ENCODE assay signal across 13 cellular contexts in genomic region chr13:43473437-43473836, GRCh38.
DNase-seq lines count a peak whose midpoint lies in the region; TF ChIP-seq lines count a peak whose summit lies in the region.
"Had no signal": no experiment of that assay in that cellular context is flagged by ENCODE, and none has a peak within 500 bp of the region (broad histone marks: within the 10 kb centered on the region; RNA-seq: fewer than 3 reads in every experiment).

No MANE protein-coding gene starts in this region.

- H3K27me3 ChIP-seq in dorsolateral prefrontal cortex: no peaks in the 10 kb centered on the region

- TF ChIP-seq CTCF in dorsolateral prefrontal cortex (IDR thresholded peaks at IDR 0.05 in 54 of 56, conservative IDR thresholded peaks at IDR 0.05 in 2 of 56; ENCODE audit: low read depth in 1 of 56, partially characterized antibody in 56 of 56): no peak

- intact Hi-C loops in dorsolateral prefrontal cortex (cut with DNase I): no loop called here

- H3K4me3 ChIP-seq in dorsolateral prefrontal cortex: peak overlapping the region in 16 of 59 donors; percentile 5 to 52 (median 28)

- DNase-seq in DMS53 (lab: John Stamatoyannopoulos, UW) (peak; percentile 4), DMS53 treated with DMSO at 0.1 percent for 48 hours (lab: John Stamatoyannopoulos, UW; ENCODE audit: unreplicated experiment) (no peak), NCI-H82 treated with DMSO at 0.1 percent for 48 hours (lab: John Stamatoyannopoulos, UW; ENCODE audit: unreplicated experiment) (peak; percentile 11), dorsolateral prefrontal cortex (no peak), myocyte (ENCODE audit: low read depth) (peak; percentile 7), amniotic stem cell (lab: John Stamatoyannopoulos, UW) (no peak), mesenteric fat pad (ENCODE audit: low spot score) (no peak), retina (no peak)
- DNase-seq: 8988T; activated naive CD8-positive, alpha-beta T cell treated with anti-CD3 and anti-CD28 coated beads for 36 hours; CD4-positive, alpha-beta memory T cell; NCI-H1092 treated with DMSO at 0.1 percent for 48 hours; occipital lobe had no signal

- peak overlapping the region in 49 of 59 donors; percentile 2 to 84 (median 57) for H3K27ac ChIP-seq in dorsolateral prefrontal cortex

Comparison
In these comparisons a context has a peak if more than half of its experiments do, and no peak if none do; other contexts are left out.
1. DNase-seq: peak in DMS53 (single experiment), NCI-H82 treated with DMSO at 0.1 percent for 48 hours (single experiment) and myocyte (single experiment); none in DMS53 treated with DMSO at 0.1 percent for 48 hours (single experiment), dorsolateral prefrontal cortex (0 of 10), amniotic stem cell (single experiment), mesenteric fat pad (single experiment) and retina (single experiment).